17 cellular contexts compared by ENCODE assay signal in the genomic region with DNA sequence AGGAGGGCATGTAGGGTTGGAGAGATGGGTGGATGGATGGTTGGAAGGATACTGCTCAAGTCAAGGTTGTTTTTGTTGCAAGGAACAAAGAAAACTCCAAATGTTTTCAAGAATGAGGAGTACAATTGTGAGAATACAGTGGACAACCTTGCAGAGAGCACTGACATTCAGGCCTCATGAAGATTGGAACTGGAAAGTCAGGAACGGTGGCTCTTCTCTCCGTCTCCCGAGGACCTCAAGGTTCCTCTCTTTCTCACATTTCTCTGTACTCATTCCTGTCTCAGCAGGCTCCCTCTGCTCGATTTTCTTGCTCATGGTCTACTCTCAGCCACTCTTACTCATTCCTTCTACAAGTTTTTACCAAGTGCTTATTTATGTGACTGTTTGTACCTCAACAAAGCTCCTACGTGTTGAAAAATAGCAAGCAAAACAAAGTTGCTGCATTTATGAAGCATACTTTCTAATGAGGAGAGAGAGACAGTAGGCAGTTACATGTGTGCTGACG.
"Had no signal": no experiment of that assay in that cellular context is flagged by ENCODE, and none has a peak within 500 bp of the region (broad histone marks: within the 10 kb centered on the region; RNA-seq: fewer than 3 reads in every experiment).

No MANE protein-coding gene starts in this region.

- H3K4me3 ChIP-seq: adrenal gland, spleen, thoracic aorta had no signal

- DNase-seq: activated CD4-positive, alpha-beta T cell treated with anti-CD3 and anti-CD28 coated beads, Interleukin-2, amount 10 ng/mL, durations not matched to agents 7 days and 5 days; activated CD8-positive, alpha-beta memory T cell treated with anti-CD3 and anti-CD28 coated beads for 24 hours; activated naive CD4-positive, alpha-beta T cell treated with Interleukin-2 at 50 U/mL for 16 hours; adrenal gland; central memory CD4-positive, alpha-beta T cell; cortex of kidney; effector CD4-positive, alpha-beta T cell; foreskin melanocyte; mesendoderm; nephron progenitor cell; spleen; stimulated activated naive CD8-positive, alpha-beta T cell treated with anti-CD3 and anti-CD28 coated beads, Interleukin-15, amount 100 ng/mL, for 72 hours had no signal

- H3K27me3 Mint-ChIP-seq: activated CD4-positive, alpha-beta T cell treated with anti-CD3 and anti-CD28 coated beads, Interleukin-2, amount 10 ng/mL, durations not matched to agents 7 days and 5 days; stimulated activated naive CD8-positive, alpha-beta T cell treated with anti-CD3 and anti-CD28 coated beads, Interleukin-15, amount 100 ng/mL, for 72 hours had no signal

- ATAC-seq: sciatic nerve; stimulated activated naive CD8-positive, alpha-beta T cell treated with anti-CD3 and anti-CD28 coated beads, Interleukin-15, amount 100 ng/mL, for 72 hours had no signal

- H3K27me3 ChIP-seq: adrenal gland, spleen had no signal

- H3K4me3 Mint-ChIP-seq: activated CD4-positive, alpha-beta T cell treated with anti-CD3 and anti-CD28 coated beads, Interleukin-2, amount 10 ng/mL, durations not matched to agents 7 days and 5 days; activated T-helper 1 cell treated with anti-CD3 and anti-CD28 coated beads, Interleukin-12 subunit alpha, Interleukin-12 subunit beta, Interleukin-2, Interleukin-4 antibody, amounts not matched to agents 30 ng/mL and 10 ng/mL and 1 ng/mL, durations not matched to agents 14 hours and 24 hours and 36 hours; nephron progenitor cell; stimulated activated naive CD8-positive, alpha-beta T cell treated with anti-CD3 and anti-CD28 coated beads, Interleukin-15, amount 100 ng/mL, for 72 hours; T-helper 1 cell treated with Interleukin-12 subunit alpha and Interleukin-12 subunit beta and Interleukin-4 antibody, amounts not matched to agents 30 μg/mL and 1 μg/mL, for 36 hours had no signal

- H3K9me3 Mint-ChIP-seq: activated CD4-positive, alpha-beta T cell treated with anti-CD3 and anti-CD28 coated beads, Interleukin-2, amount 10 ng/mL, durations not matched to agents 7 days and 5 days; activated T-helper 1 cell treated with anti-CD3 and anti-CD28 coated beads, Interleukin-12 subunit alpha, Interleukin-12 subunit beta, Interleukin-2, Interleukin-4 antibody, amounts not matched to agents 30 ng/mL and 10 ng/mL and 1 ng/mL, durations not matched to agents 14 hours and 24 hours and 36 hours; stimulated activated naive CD8-positive, alpha-beta T cell treated with anti-CD3 and anti-CD28 coated beads, Interleukin-15, amount 100 ng/mL, for 72 hours; T-helper 1 cell treated with Interleukin-12 subunit alpha and Interleukin-12 subunit beta and Interleukin-4 antibody, amounts not matched to agents 30 μg/mL and 1 μg/mL, for 36 hours had no signal

- H3K27ac Mint-ChIP-seq: activated CD4-positive, alpha-beta T cell treated with anti-CD3 and anti-CD28 coated beads, Interleukin-2, amount 10 ng/mL, durations not matched to agents 7 days and 5 days; activated T-helper 1 cell treated with anti-CD3 and anti-CD28 coated beads, Interleukin-12 subunit alpha, Interleukin-12 subunit beta, Interleukin-2, Interleukin-4 antibody, amounts not matched to agents 30 ng/mL and 10 ng/mL and 1 ng/mL, durations not matched to agents 14 hours and 24 hours and 36 hours; nephron progenitor cell; stimulated activated naive CD8-positive, alpha-beta T cell treated with anti-CD3 and anti-CD28 coated beads, Interleukin-15, amount 100 ng/mL, for 72 hours; T-helper 1 cell treated with Interleukin-12 subunit alpha and Interleukin-12 subunit beta and Interleukin-4 antibody, amounts not matched to agents 30 μg/mL and 1 μg/mL, for 36 hours had no signal

- H3K36me3 ChIP-seq: adrenal gland, spleen, thoracic aorta had no signal

- H3K9me3 ChIP-seq: adrenal gland, spleen, thoracic aorta had no signal

- FAIRE-seq: endothelial cell of umbilical vein had no signal
